In genomic region chr16:30094541-30095165, GRCh38 we compare ENCODE assay signal across 8 cellular contexts. TPM values are rescaled to one million over a fixed set of nuclear protein-coding genes. Genes with fewer than 3 reads are reported as not detected.
DNase-seq lines count a peak whose midpoint lies in the region; ATAC-seq, FAIRE-seq and TF ChIP-seq lines count a peak whose summit lies in the region.

No MANE protein-coding gene starts in this region.

- H3K4me3 ChIP-seq in GM12875 (ENCODE audit: low read depth, low read length) (peak overlapping the region; percentile 35), iPS-20b (ENCODE audit: low read length) (peak overlapping the region; percentile 65; the same call in 1 of the 2 replicates), small intestine (ENCODE audit: low read depth in 1 of 2, low read length in 2 of 2) (peak overlapping the region in 1 of 2 donors; percentile 68)

- peak overlapping the region; percentile 83 for H3K4me3 Mint-ChIP-seq in activated naive CD8-positive, alpha-beta T cell treated with anti-CD3 and anti-CD28 coated beads for 36 hours

- peaks cover 20% of the 10 kb centered on the region for H3K36me3 Mint-ChIP-seq in activated naive CD8-positive, alpha-beta T cell treated with anti-CD3 and anti-CD28 coated beads for 36 hours

- H3K36me3 ChIP-seq in iPS-20b (ENCODE audit: insufficient read depth, low read depth, low read length) (peaks cover 14% of the 10 kb centered on the region), small intestine (ENCODE audit: control insufficient read depth in 2 of 2, insufficient read depth in 2 of 2, low read length in 2 of 2) (peaks cover 0 to 3% of the 10 kb centered on the region in 2 donors)

- H3K27me3 ChIP-seq in iPS-20b (ENCODE audit: insufficient read depth, low read length), result no peaks in the 10 kb centered on the region
- no peaks in the 10 kb centered on the region for H3K27me3 ChIP-seq in small intestine (ENCODE audit: control insufficient read depth in 2 of 2, insufficient read depth in 2 of 2, low read length in 2 of 2)

- H3K27me3 Mint-ChIP-seq in activated naive CD8-positive, alpha-beta T cell treated with anti-CD3 and anti-CD28 coated beads for 36 hours, result no peaks in the 10 kb centered on the region

- H3K4me1 ChIP-seq in iPS-20b (ENCODE audit: insufficient read depth, low read length) (peaks cover 8% of the 10 kb centered on the region; the same call in 1 of the 2 replicates), small intestine (ENCODE audit: control insufficient read depth in 2 of 2, insufficient read depth in 1 of 2, low read depth in 1 of 2, low read length in 1 of 2) (peaks cover 2 to 6% of the 10 kb centered on the region in 2 donors)

- peak overlapping the region; percentile 88 for H3K27ac Mint-ChIP-seq in activated naive CD8-positive, alpha-beta T cell treated with anti-CD3 and anti-CD28 coated beads for 36 hours

- H3K9ac ChIP-seq in iPS-20b (ENCODE audit: low read depth, low read length), result no peak overlapping the region

- ATAC-seq in HG02798 (IDR thresholded peaks at IDR 0.05; ENCODE audit: poor library complexity, unreplicated experiment), result no peak

- H3K4me1 Mint-ChIP-seq in activated naive CD8-positive, alpha-beta T cell treated with anti-CD3 and anti-CD28 coated beads for 36 hours, result peaks cover 39% of the 10 kb centered on the region

- H3K9me3 Mint-ChIP-seq in activated naive CD8-positive, alpha-beta T cell treated with anti-CD3 and anti-CD28 coated beads for 36 hours, result peaks cover 23% of the 10 kb centered on the region

- in situ Hi-C loops in KBM-7 (cut with MboI; ENCODE audit: low pct_unique_long_range_greater_than_20kb, low sequenced_read_pairs), result no loop called here

- H3K27ac ChIP-seq in iPS-20b (ENCODE audit: low read length), result no peak overlapping the region
- H3K27ac ChIP-seq in small intestine (ENCODE audit: low read depth in 1 of 2, low read length in 1 of 2), result peak overlapping the region; percentile 56 to 95

- TF ChIP-seq CTCF in GM12875 (IDR thresholded peaks at IDR 0.05; ENCODE audit: borderline replicate concordance, insufficient read depth, low read depth, low read length), result no peak

- H3K9me3 ChIP-seq in iPS-20b (ENCODE audit: insufficient read depth, low read depth, low read length) (peaks cover 22% of the 10 kb centered on the region), small intestine (ENCODE audit: control insufficient read depth, low read depth) (peaks cover 1% of the 10 kb centered on the region)

- WGBS in small intestine, 3 donors, result 74 to 85% (median 80%) methylated on average over 11 of the region's 11 CpGs

- DNase-seq in activated naive CD8-positive, alpha-beta T cell treated with anti-CD3 and anti-CD28 coated beads for 36 hours, result no peak
- no peak for DNase-seq in small intestine
- DNase-seq in KBM-7, result no peak
- no peak for DNase-seq in DMS153 treated with DMSO at 0.1 percent for 48 hours (lab: John Stamatoyannopoulos, UW; ENCODE audit: unreplicated experiment)
- DNase-seq in GOT3 (lab: John Stamatoyannopoulos, UW), result no peak

- FAIRE-seq in small intestine (lab: Jason Lieb, UNC), result no peak

RNA-seq across cellular contexts. Expression of gene YPEL3, which starts 1.4 kb away (rescaled TPM):
- 10 to 100 TPM; 11.8 to 12.1 TPM for total RNA-seq in activated naive CD8-positive, alpha-beta T cell treated with anti-CD3 and anti-CD28 coated beads for 36 hours
- polyA plus RNA-seq in small intestine, result 100 to 1,000 TPM in 2 of 3 donors, 10 to 100 TPM in 1; 39.6 to 154 (median 132) TPM

RNA-seq across cellular contexts. Expression of gene TBX6, which starts 2.9 kb away (rescaled TPM):
- 1 to 10 TPM in 1 of 2 experiments, under 1 TPM in 1; 0.74 to 1.1 TPM for total RNA-seq in activated naive CD8-positive, alpha-beta T cell treated with anti-CD3 and anti-CD28 coated beads for 36 hours
- 1 to 10 TPM in 1 of 3 donors, under 1 TPM in 2; 0.54 to 1.6 (median 0.87) TPM for polyA plus RNA-seq in small intestine

RNA-seq across cellular contexts. Expression of gene GDPD3, which starts 18.7 kb away (rescaled TPM):
- 1 to 10 TPM; 1.7 to 4.3 TPM for total RNA-seq in activated naive CD8-positive, alpha-beta T cell treated with anti-CD3 and anti-CD28 coated beads for 36 hours
- 10 to 100 TPM; 13.2 to 23.9 (median 23.5) TPM for polyA plus RNA-seq in small intestine

RNA-seq across cellular contexts. Expression of gene PPP4C, which starts 18.9 kb away (rescaled TPM):
- total RNA-seq in activated naive CD8-positive, alpha-beta T cell treated with anti-CD3 and anti-CD28 coated beads for 36 hours, result 100 to 1,000 TPM; 125 to 127 TPM
- 100 to 1,000 TPM; 121 to 145 (median 124) TPM for polyA plus RNA-seq in small intestine

RNA-seq across cellular contexts. Expression of gene MAPK3, which starts 28.4 kb away (rescaled TPM):
- total RNA-seq in activated naive CD8-positive, alpha-beta T cell treated with anti-CD3 and anti-CD28 coated beads for 36 hours, result 10 to 100 TPM; 38.9 to 41.6 TPM
- polyA plus RNA-seq in small intestine, result 100 to 1,000 TPM; 174 to 241 (median 194) TPM
